10 cellular contexts compared by ENCODE assay signal in genomic region chr18:43279015-43279758, GRCh38. TPM values are rescaled to one million over a fixed set of nuclear protein-coding genes. Genes with fewer than 3 reads are reported as not detected.
A peak's percentile ranks its signal among the peaks of the same experiment; 100 is the strongest.
DNase-seq lines count a peak whose midpoint lies in the region; ATAC-seq and TF ChIP-seq lines count a peak whose summit lies in the region.
"Had no signal": no experiment of that assay in that cellular context is flagged by ENCODE, and none has a peak within 500 bp of the region (broad histone marks: within the 10 kb centered on the region; RNA-seq: fewer than 3 reads in every experiment).

No MANE protein-coding gene starts in this region.

- no peaks in the 10 kb centered on the region for H3K9me3 Mint-ChIP-seq in chondrocyte (ENCODE audit: low read depth)
- H3K9me3 Mint-ChIP-seq: T-helper 1 cell treated with Interleukin-12 subunit alpha and Interleukin-12 subunit beta and Interleukin-4 antibody, amounts not matched to agents 30 μg/mL and 1 μg/mL, for 36 hours had no signal

- H3K27me3 Mint-ChIP-seq in chondrocyte (ENCODE audit: low read depth): peaks cover 24% of the 10 kb centered on the region

- H3K23ac ChIP-seq in trophoblast cell (ENCODE audit: low read length): no peak overlapping the region

- no peaks in the 10 kb centered on the region for H3K9me3 ChIP-seq in trophoblast cell (ENCODE audit: insufficient read depth, low read depth, low read length)

- H3K4me1 Mint-ChIP-seq in chondrocyte (ENCODE audit: low read depth): peaks cover 4% of the 10 kb centered on the region

- H3K4me2 ChIP-seq in trophoblast cell (ENCODE audit: low read length): no peak overlapping the region

- H3K4me1 ChIP-seq in trophoblast cell (ENCODE audit: control insufficient read depth in 1 of 2, insufficient read depth in 2 of 2, low read length in 2 of 2): peaks cover 1 to 2% of the 10 kb centered on the region in 2 experiments

- no peak overlapping the region for H2AK5ac ChIP-seq in trophoblast cell (ENCODE audit: low read length)

- H3K27ac ChIP-seq in trophoblast cell (ENCODE audit: low read depth, low read length): no peak overlapping the region

- H3K4me3 ChIP-seq in trophoblast cell (ENCODE audit: low read depth, low read length): no peak overlapping the region

- H3K18ac ChIP-seq in trophoblast cell (ENCODE audit: low read length): no peak overlapping the region

- no peak overlapping the region for H3K14ac ChIP-seq in trophoblast cell (ENCODE audit: low read length)

- H3K4ac ChIP-seq in trophoblast cell (ENCODE audit: low read depth, low read length): no peak overlapping the region

- H3K36me3 Mint-ChIP-seq in chondrocyte (ENCODE audit: low read depth): no peaks in the 10 kb centered on the region

- H3K27me3 ChIP-seq in trophoblast cell (ENCODE audit: insufficient read depth, low read length): no peaks in the 10 kb centered on the region

- no peak overlapping the region for H2AFZ ChIP-seq in trophoblast cell (ENCODE audit: insufficient read depth, low read length, poor library complexity)

- H3K36me3 ChIP-seq in trophoblast cell (ENCODE audit: control insufficient read depth in 1 of 2, insufficient read depth in 2 of 2, low read length in 2 of 2): no peaks in the 10 kb centered on the region

- H3K27ac Mint-ChIP-seq in chondrocyte (ENCODE audit: unreplicated experiment): no peak overlapping the region
- H3K27ac Mint-ChIP-seq: T-helper 1 cell treated with Interleukin-12 subunit alpha and Interleukin-12 subunit beta and Interleukin-4 antibody, amounts not matched to agents 30 μg/mL and 1 μg/mL, for 36 hours had no signal

- no peaks in the 10 kb centered on the region for H3K79me1 ChIP-seq in trophoblast cell (ENCODE audit: low read length)

- DNase-seq in DMS79 (lab: John Stamatoyannopoulos, UW) (peak; percentile 63), NCI-H774 (lab: John Stamatoyannopoulos, UW) (peak; percentile 95), iPS DF 4.7 (ENCODE audit: extremely low read depth, low spot score) (peak; percentile 49), HuH-7 (ENCODE audit: low spot score) (no peak), chondrocyte (ENCODE audit: low spot score) (no peak), trophoblast cell (no peak)

- no peak overlapping the region for H4K12ac ChIP-seq in trophoblast cell (ENCODE audit: low read depth, low read length)

- no peak overlapping the region for H3K9ac ChIP-seq in trophoblast cell (ENCODE audit: low read length)

- H4K8ac ChIP-seq in trophoblast cell (ENCODE audit: low read depth, low read length): no peak overlapping the region

- H4K91ac ChIP-seq in trophoblast cell (ENCODE audit: low read depth, low read length): no peak overlapping the region

- peak; percentile 70 for ATAC-seq in HG03442 (IDR thresholded peaks at IDR 0.05; ENCODE audit: unreplicated experiment)
- no peak for ATAC-seq in GM21528 (IDR thresholded peaks at IDR 0.05; ENCODE audit: low FRiP score, unreplicated experiment)

- WGBS in trophoblast cell (ENCODE audit: extremely low coverage, insufficient coverage, insufficient read length): no CpG with 5 or more reads among the region's 6 CpGs

- no peak overlapping the region for H2BK12ac ChIP-seq in trophoblast cell (ENCODE audit: low read length)

- no peak overlapping the region for H2BK5ac ChIP-seq in trophoblast cell (ENCODE audit: low read depth, low read length, poor library complexity)

- no peak for TF ChIP-seq CTCF in chondrocyte (IDR thresholded peaks at IDR 0.05)

- H3K79me2 ChIP-seq in trophoblast cell (ENCODE audit: control insufficient read depth, insufficient read depth, low read length, poor library complexity): no peaks in the 10 kb centered on the region

- H2BK120ac ChIP-seq in trophoblast cell (ENCODE audit: insufficient read depth, low read length, poor library complexity): no peak overlapping the region

- no peak overlapping the region for H3K4me3 Mint-ChIP-seq in chondrocyte (ENCODE audit: unreplicated experiment)
- H3K4me3 Mint-ChIP-seq: T-helper 1 cell treated with Interleukin-12 subunit alpha and Interleukin-12 subunit beta and Interleukin-4 antibody, amounts not matched to agents 30 μg/mL and 1 μg/mL, for 36 hours had no signal

RNA-seq across cellular contexts. Expression of gene SYT4, which starts 1.9 kb away (rescaled TPM):
- total RNA-seq in chondrocyte: not detected in 3 replicates
- 0.07 TPM in 1 of 2 replicates, not detected in the other for polyA plus RNA-seq in trophoblast cell (2013)
- total RNA-seq: fibroblast of villous mesenchyme had no signal

Comparison
In these comparisons a context has a peak if more than half of its experiments do, and no peak if none do; other contexts are left out.
1. DNase-seq: peak in DMS79 (single experiment), NCI-H774 (single experiment) and iPS DF 4.7 (single experiment); none in HuH-7 (single experiment), chondrocyte (single experiment) and trophoblast cell (0 of 2).